1 cellular context compared by ENCODE assay signal in genomic region chr2:219058541-219059374, GRCh38.
TF ChIP-seq lines count a peak whose summit lies in the region.

No MANE protein-coding gene starts in this region.

TF ChIP-seq in HepG2, 621 proteins besides CTCF, POLR2A, EP300 and RAD21 (continued from another document and continues in another):
- TF ChIP-seq CSRNP1 (CRISPR knock-in tag; IDR thresholded peaks at IDR 0.05) (no peak), ZNF646 (CRISPR knock-in tag; IDR thresholded peaks at IDR 0.05) (no peak; the same call in 1 of the 2 replicates), ZSCAN31 (CRISPR knock-in tag; IDR thresholded peaks at IDR 0.05; ENCODE audit: low read depth) (peak; percentile 86), FIP1L1 (IDR thresholded peaks at IDR 0.05; ENCODE audit: borderline replicate concordance, insufficient read depth, low read depth, low read length) (no peak), DPF2 (CRISPR knock-in tag; IDR thresholded peaks at IDR 0.05; ENCODE audit: borderline replicate concordance, low read depth) (no peak; the same call in 1 of the 2 replicates), GZF1 (CRISPR knock-in tag; IDR thresholded peaks at IDR 0.05) (peak; percentile 80; the same call in 1 of the 2 replicates), STAT6 (CRISPR knock-in tag; IDR thresholded peaks at IDR 0.05; ENCODE audit: borderline replicate concordance) (no peak), PHF5A (CRISPR knock-in tag; IDR thresholded peaks at IDR 0.05; ENCODE audit: low read depth, unreplicated experiment) (no peak), RELA (CRISPR knock-in tag; IDR thresholded peaks at IDR 0.05) (no peak), ZNF354B (CRISPR knock-in tag; IDR thresholded peaks at IDR 0.05) (no peak), TOPORS (CRISPR knock-in tag; IDR thresholded peaks at IDR 0.05) (no peak), ZNF737 (CRISPR knock-in tag; IDR thresholded peaks at IDR 0.05; ENCODE audit: borderline replicate concordance) (0 out of 2 replicates have a peak, but pooled peaks have one; percentile 79), MED8 (CRISPR knock-in tag; IDR thresholded peaks at IDR 0.05; ENCODE audit: insufficient replicate concordance) (peak; percentile 77), ASH2L (IDR thresholded peaks at IDR 0.05; ENCODE audit: insufficient read length, low read depth, low read length) (peak; percentile 69), KDM6A (CRISPR knock-in tag; IDR thresholded peaks at IDR 0.05; ENCODE audit: low read depth) (0 out of 2 replicates have a peak, but pooled peaks have one; percentile 43), ZSCAN9 (CRISPR knock-in tag; IDR thresholded peaks at IDR 0.05; ENCODE audit: borderline replicate concordance) (no peak), ZNF749 (CRISPR knock-in tag; IDR thresholded peaks at IDR 0.05; ENCODE audit: borderline replicate concordance) (no peak), KIAA2018 (CRISPR knock-in tag; IDR thresholded peaks at IDR 0.05; ENCODE audit: borderline replicate concordance) (no peak), ZBTB20 (CRISPR knock-in tag; IDR thresholded peaks at IDR 0.05; ENCODE audit: borderline replicate concordance, low read depth) (peak; percentile 52; the same call in 1 of the 2 replicates), ZBTB7A (CRISPR knock-in tag; IDR thresholded peaks at IDR 0.05) (no peak), ZNF816 (CRISPR knock-in tag; IDR thresholded peaks at IDR 0.05; ENCODE audit: borderline replicate concordance) (peak; percentile 71; the same call in 1 of the 2 replicates)
- TF ChIP-seq, protein P1, sequence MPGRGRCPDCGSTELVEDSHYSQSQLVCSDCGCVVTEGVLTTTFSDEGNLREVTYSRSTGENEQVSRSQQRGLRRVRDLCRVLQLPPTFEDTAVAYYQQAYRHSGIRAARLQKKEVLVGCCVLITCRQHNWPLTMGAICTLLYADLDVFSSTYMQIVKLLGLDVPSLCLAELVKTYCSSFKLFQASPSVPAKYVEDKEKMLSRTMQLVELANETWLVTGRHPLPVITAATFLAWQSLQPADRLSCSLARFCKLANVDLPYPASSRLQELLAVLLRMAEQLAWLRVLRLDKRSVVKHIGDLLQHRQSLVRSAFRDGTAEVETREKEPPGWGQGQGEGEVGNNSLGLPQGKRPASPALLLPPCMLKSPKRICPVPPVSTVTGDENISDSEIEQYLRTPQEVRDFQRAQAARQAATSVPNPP (CRISPR knock-in tag; IDR thresholded peaks at IDR 0.05) = peak; percentile 79; the same call in 1 of the 2 replicates
- TF ChIP-seq, protein P2, sequence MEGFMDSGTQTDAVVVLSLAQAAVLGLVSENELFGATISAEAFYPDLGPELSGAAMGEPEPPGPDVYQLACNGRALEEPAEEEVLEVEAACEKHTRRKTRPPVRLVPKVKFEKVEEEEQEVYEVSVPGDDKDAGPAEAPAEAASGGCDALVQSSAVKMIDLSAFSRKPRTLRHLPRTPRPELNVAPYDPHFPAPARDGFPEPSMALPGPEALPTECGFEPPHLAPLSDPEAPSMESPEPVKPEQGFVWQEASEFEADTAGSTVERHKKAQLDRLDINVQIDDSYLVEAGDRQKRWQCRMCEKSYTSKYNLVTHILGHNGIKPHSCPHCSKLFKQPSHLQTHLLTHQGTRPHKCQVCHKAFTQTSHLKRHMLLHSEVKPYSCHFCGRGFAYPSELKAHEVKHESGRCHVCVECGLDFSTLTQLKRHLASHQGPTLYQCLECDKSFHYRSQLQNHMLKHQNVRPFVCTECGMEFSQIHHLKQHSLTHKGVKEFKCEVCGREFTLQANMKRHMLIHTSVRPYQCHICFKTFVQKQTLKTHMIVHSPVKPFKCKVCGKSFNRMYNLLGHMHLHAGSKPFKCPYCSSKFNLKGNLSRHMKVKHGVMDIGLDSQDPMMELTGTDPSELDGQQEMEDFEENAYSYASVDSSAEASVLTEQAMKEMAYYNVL (CRISPR knock-in tag; IDR thresholded peaks at IDR 0.05; ENCODE audit: borderline replicate concordance) = peak; percentile 37; the same call in 1 of the 2 replicates
- TF ChIP-seq, protein P3, sequence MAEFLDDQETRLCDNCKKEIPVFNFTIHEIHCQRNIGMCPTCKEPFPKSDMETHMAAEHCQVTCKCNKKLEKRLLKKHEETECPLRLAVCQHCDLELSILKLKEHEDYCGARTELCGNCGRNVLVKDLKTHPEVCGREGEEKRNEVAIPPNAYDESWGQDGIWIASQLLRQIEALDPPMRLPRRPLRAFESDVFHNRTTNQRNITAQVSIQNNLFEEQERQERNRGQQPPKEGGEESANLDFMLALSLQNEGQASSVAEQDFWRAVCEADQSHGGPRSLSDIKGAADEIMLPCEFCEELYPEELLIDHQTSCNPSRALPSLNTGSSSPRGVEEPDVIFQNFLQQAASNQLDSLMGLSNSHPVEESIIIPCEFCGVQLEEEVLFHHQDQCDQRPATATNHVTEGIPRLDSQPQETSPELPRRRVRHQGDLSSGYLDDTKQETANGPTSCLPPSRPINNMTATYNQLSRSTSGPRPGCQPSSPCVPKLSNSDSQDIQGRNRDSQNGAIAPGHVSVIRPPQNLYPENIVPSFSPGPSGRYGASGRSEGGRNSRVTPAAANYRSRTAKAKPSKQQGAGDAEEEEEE (CRISPR knock-in tag; IDR thresholded peaks at IDR 0.05; ENCODE audit: borderline replicate concordance) = no peak
- TF ChIP-seq, protein P4, sequence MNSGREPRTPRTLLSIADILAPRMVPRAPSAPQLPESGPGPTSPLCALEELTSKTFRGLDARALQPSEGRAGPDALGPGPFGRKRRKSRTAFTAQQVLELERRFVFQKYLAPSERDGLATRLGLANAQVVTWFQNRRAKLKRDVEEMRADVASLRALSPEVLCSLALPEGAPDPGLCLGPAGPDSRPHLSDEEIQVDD (CRISPR knock-in tag; IDR thresholded peaks at IDR 0.05; ENCODE audit: borderline replicate concordance) = no peak
